In genomic region chr2:3111267-3111666, GRCh38 we compare ENCODE assay signal across 13 cellular contexts.
DNase-seq lines count a peak whose midpoint lies in the region.
"Had no signal": no experiment of that assay in that cellular context is flagged by ENCODE, and none has a peak within 500 bp of the region (broad histone marks: within the 10 kb centered on the region; RNA-seq: fewer than 3 reads in every experiment).

No MANE protein-coding gene starts in this region.

- intact Hi-C loops in posterior vena cava (cut with DNase I), result no loop called here

- peak; percentile 18 for DNase-seq in activated CD8-positive, alpha-beta memory T cell treated with anti-CD3 and anti-CD28 coated beads, Interleukin-2, amount 50 U/mL, for 48 hours
- no peak for DNase-seq in activated CD8-positive, alpha-beta memory T cell treated with anti-CD3 and anti-CD28 coated beads, Interleukin-2, amount 50 U/mL, for 4 hours
- DNase-seq in iPS-NIHi7 (ENCODE audit: extremely low spot score) (peak; percentile 3), posterior vena cava (ENCODE audit: low spot score) (peak; percentile 43), DMS53 treated with DMSO at 0.1 percent for 48 hours (lab: John Stamatoyannopoulos, UW; ENCODE audit: unreplicated experiment) (no peak), iPS-NIHi11 (ENCODE audit: low spot score) (no peak)
- DNase-seq in activated effector memory CD4-positive, alpha-beta T cell treated with anti-CD3 and anti-CD28 coated beads, Interleukin-2, amount 50 U/mL, for 16 hours, result no peak
- DNase-seq: ACHN; C1 segment of cervical spinal cord; Calu3; CD4-positive, alpha-beta T cell; DMS 273 treated with DMSO at 0.1 percent for 48 hours; DMS79 had no signal

Comparison
In these comparisons a context has a peak if more than half of its experiments do, and no peak if none do; other contexts are left out.
1. DNase-seq: peak in activated CD8-positive, alpha-beta memory T cell treated with anti-CD3 and anti-CD28 coated beads, Interleukin-2, amount 50 U/mL, for 48 hours (single experiment), iPS-NIHi7 (single experiment) and posterior vena cava (single experiment); none in activated CD8-positive, alpha-beta memory T cell treated with anti-CD3 and anti-CD28 coated beads, Interleukin-2, amount 50 U/mL, for 4 hours (single experiment), DMS53 treated with DMSO at 0.1 percent for 48 hours (single experiment), iPS-NIHi11 (single experiment) and activated effector memory CD4-positive, alpha-beta T cell treated with anti-CD3 and anti-CD28 coated beads, Interleukin-2, amount 50 U/mL, for 16 hours (single experiment).